In genomic region chr9:114098021-114098659, GRCh38 we compare ENCODE assay signal across 8 cellular contexts. TPM values are rescaled to one million over a fixed set of nuclear protein-coding genes. Genes with fewer than 3 reads are reported as not detected.
DNase-seq lines count a peak whose midpoint lies in the region; ATAC-seq and TF ChIP-seq lines count a peak whose summit lies in the region.

No MANE protein-coding gene starts in this region.

- peaks cover 24% of the 10 kb centered on the region for H3K27me3 ChIP-seq in adipocyte (replicated peaks; ENCODE audit: control insufficient read depth, insufficient read depth, low read length)

- ATAC-seq in omental fat pad (ENCODE audit: low FRiP score) (no peak), HG03354 (IDR thresholded peaks at IDR 0.05; ENCODE audit: poor library complexity, severe bottlenecking, unreplicated experiment) (no peak)

- no peaks in the 10 kb centered on the region for H3K4me1 ChIP-seq in adipocyte (ENCODE audit: control insufficient read depth, insufficient read depth, low read length)

- no peaks in the 10 kb centered on the region for H3K36me3 ChIP-seq in adipocyte (ENCODE audit: control insufficient read depth, insufficient read depth, low read length, severe bottlenecking)

- H3K9ac ChIP-seq in adipocyte (ENCODE audit: low read length), result no peak overlapping the region

- TF ChIP-seq CTCF in omental fat pad (IDR thresholded peaks at IDR 0.05), result no peak

- H3K9me3 ChIP-seq in adipocyte (ENCODE audit: control insufficient read depth, low read length), result peaks cover 24% of the 10 kb centered on the region

- DNase-seq in stimulated activated CD4-positive, alpha-beta T cell treated with anti-CD3 and anti-CD28 coated beads, Interleukin-12 subunit alpha, Interleukin-12 subunit beta, amount 100 ng/mL, for 4 hours, result peak; percentile 13
- DNase-seq in stimulated activated CD4-positive, alpha-beta T cell treated with anti-CD3 and anti-CD28 coated beads, Interleukin-4, amount 100 ng/mL, for 24 hours, result no peak
- DNase-seq in adipocyte (ENCODE audit: low read depth) (peak; percentile 45), iPS-NIHi7 (ENCODE audit: extremely low spot score) (peak; percentile 85), omental fat pad (ENCODE audit: low spot score) (no peak), SW 1271 (lab: John Stamatoyannopoulos, UW) (no peak)
- DNase-seq in stimulated activated CD4-positive, alpha-beta T cell treated with anti-CD3 and anti-CD28 coated beads, Interleukin-15, amount 100 ng/mL, for 24 hours, result peak; percentile 27

- no peak overlapping the region for H3K4me3 ChIP-seq in adipocyte (ENCODE audit: low read length)

RNA-seq across cellular contexts. Expression of gene KIF12, which starts 1.0 kb away (rescaled TPM):
- total RNA-seq in omental fat pad, result under 1 TPM in 2 of 4 donors, not detected in 2; 0.12 to 0.19 TPM

RNA-seq across cellular contexts. Expression of gene AMBP, which starts 20.0 kb away (rescaled TPM):
- not detected for total RNA-seq in omental fat pad

RNA-seq across cellular contexts. Expression of gene COL27A1, which starts 57.2 kb away (rescaled TPM):
- total RNA-seq in omental fat pad, result 10 to 100 TPM in 3 of 4 donors, 1 to 10 TPM in 1; 4.9 to 78.9 (median 10.1) TPM

Comparison
In these comparisons a context has a peak if more than half of its experiments do, and no peak if none do; other contexts are left out.
1. DNase-seq: peak in stimulated activated CD4-positive, alpha-beta T cell treated with anti-CD3 and anti-CD28 coated beads, Interleukin-12 subunit alpha, Interleukin-12 subunit beta, amount 100 ng/mL, for 4 hours (single experiment), adipocyte (single experiment), iPS-NIHi7 (single experiment) and stimulated activated CD4-positive, alpha-beta T cell treated with anti-CD3 and anti-CD28 coated beads, Interleukin-15, amount 100 ng/mL, for 24 hours (single experiment); none in stimulated activated CD4-positive, alpha-beta T cell treated with anti-CD3 and anti-CD28 coated beads, Interleukin-4, amount 100 ng/mL, for 24 hours (single experiment), omental fat pad (single experiment) and SW 1271 (0 of 2).